11 cellular contexts compared by ENCODE assay signal in genomic region chr2:31239842-31240198, GRCh38. TPM values are rescaled to one million over a fixed set of nuclear protein-coding genes. Genes with fewer than 3 reads are reported as not detected.
DNase-seq lines count a peak whose midpoint lies in the region; ATAC-seq and TF ChIP-seq lines count a peak whose summit lies in the region.
"Had no signal": no experiment of that assay in that cellular context is flagged by ENCODE, and none has a peak within 500 bp of the region (broad histone marks: within the 10 kb centered on the region; RNA-seq: fewer than 3 reads in every experiment).

No MANE protein-coding gene starts in this region.

- no peak overlapping the region for H3K4me3 ChIP-seq in osteoblast (ENCODE audit: insufficient read depth, low read length)
- H3K4me3 ChIP-seq: SJCRH30 had no signal

- H2AFZ ChIP-seq in osteoblast (ENCODE audit: low read length), result peak overlapping the region; percentile 68

- no peak for TF ChIP-seq CTCF in osteoblast (IDR thresholded peaks at IDR 0.05; ENCODE audit: extremely low read depth, low read depth, low read length)

- H3K4me2 ChIP-seq in osteoblast (ENCODE audit: insufficient read depth, low read length), result peak overlapping the region; percentile 38

- H3K27me3 ChIP-seq in osteoblast (ENCODE audit: insufficient read depth, low read length), result no peaks in the 10 kb centered on the region

- no peaks in the 10 kb centered on the region for H3K9me3 ChIP-seq in osteoblast (ENCODE audit: low read depth, low read length)
- H3K9me3 ChIP-seq: SJCRH30 had no signal

- H3K27ac ChIP-seq in osteoblast (ENCODE audit: low read depth, low read length), result no peak overlapping the region
- H3K27ac ChIP-seq: SJCRH30 had no signal

- no peaks in the 10 kb centered on the region for H3K36me3 ChIP-seq in osteoblast (ENCODE audit: insufficient read depth, low read length)
- H3K36me3 ChIP-seq: SJCRH30 had no signal

- peaks cover 17% of the 10 kb centered on the region for H4K20me1 ChIP-seq in osteoblast (ENCODE audit: insufficient read depth, low read length)

- intact Hi-C loops in cardiac septum (cut with DNase I), result loop anchor here (2.0 kb wide), 1 partner anchor 83 kb away; no protein-coding TSS in a partner anchor

- H3K79me2 ChIP-seq in osteoblast (ENCODE audit: insufficient read depth, low read length), result peaks cover 9% of the 10 kb centered on the region

- ATAC-seq in GM18511 (IDR thresholded peaks at IDR 0.05; ENCODE audit: unreplicated experiment) (no peak), GM21528 (IDR thresholded peaks at IDR 0.05; ENCODE audit: low FRiP score, unreplicated experiment) (no peak), GM18502 (IDR thresholded peaks at IDR 0.05; ENCODE audit: poor library complexity, unreplicated experiment) (no peak)
- ATAC-seq: activated T-cell treated with anti-CD3 and anti-CD28 coated beads, Interleukin-2, amount 50 U/mL, for 4 hours had no signal

- H3K4me1 ChIP-seq in osteoblast (ENCODE audit: insufficient read depth, low read length), result peaks cover 8% of the 10 kb centered on the region
- H3K4me1 ChIP-seq: SJCRH30 had no signal

- DNase-seq in AG08395 (ENCODE audit: low spot score) (peak; percentile 89), anterior cingulate cortex (lab: John Stamatoyannopoulos, UW) (peak in 31 of 58 donors; percentile 19 to 76 (median 40)), cardiac septum (ENCODE audit: low spot score) (peak; percentile 92), osteoblast (ENCODE audit: insufficient read length, low spot score, missing footprints) (peak; percentile 93), OCI-M2 (lab: John Stamatoyannopoulos, UW; ENCODE audit: unreplicated experiment) (no peak)
- DNase-seq: activated T-cell treated with anti-CD3 and anti-CD28 coated beads, Interleukin-2, amount 50 U/mL, for 4 hours; NCI-H2029 treated with DMSO at 0.1 percent for 48 hours; SJCRH30 had no signal

RNA-seq across cellular contexts. Expression of gene EHD3, which starts 5.9 kb away (rescaled TPM):
- total RNA-seq in cardiac septum, result 26.6 TPM
- total RNA-seq in osteoblast, result 16.3 and 17.4 TPM in 2 replicates
- total RNA-seq: SJCRH30 had no signal

RNA-seq across cellular contexts. Expression of gene CAPN14, which starts 22.5 kb away (rescaled TPM):
- total RNA-seq in cardiac septum (0.16 TPM), osteoblast (under 0.01 TPM in 2 replicates)
- total RNA-seq: SJCRH30 had no signal
